In the genomic region with DNA sequence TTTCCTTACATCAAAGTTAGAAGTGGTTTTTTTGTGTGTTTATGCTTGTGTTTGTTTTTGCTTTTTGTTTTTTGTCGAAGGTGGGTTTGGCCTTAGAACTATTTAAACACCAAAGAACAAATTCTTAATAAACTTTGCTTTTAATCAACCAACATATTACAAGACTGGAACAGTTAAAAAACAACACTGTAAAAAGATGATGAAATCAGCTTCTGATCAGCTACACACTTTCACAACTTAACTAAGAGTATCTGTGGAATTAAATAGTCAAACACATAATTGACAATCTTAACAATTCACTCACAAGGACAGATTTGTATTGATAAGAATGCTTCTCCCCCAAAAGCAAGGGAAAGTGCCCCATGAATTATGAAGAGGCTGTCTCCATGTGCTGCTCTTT, we compare ENCODE assay signal across 10 cellular contexts.
"Had no signal": no experiment of that assay in that cellular context is flagged by ENCODE, and none has a peak within 500 bp of the region (broad histone marks: within the 10 kb centered on the region; RNA-seq: fewer than 3 reads in every experiment).

No MANE protein-coding gene starts in this region.

- H3K9me3 Mint-ChIP-seq: GM23338, H9, HFFc6 had no signal

- FAIRE-seq: H1 had no signal

- H3K9me3 ChIP-seq: HAP-1 had no signal

- H3K27ac ChIP-seq: GM23248 had no signal

- H3K4me2 ChIP-seq: GM23338 had no signal

- H3K9ac ChIP-seq: GM23248 had no signal

- ATAC-seq: GM23338, HCT116 had no signal

- H3K4me3 ChIP-seq: GM23248, GM23338, HAP-1 had no signal

- DNase-seq: GM23248, GOT3, H7, H9, HCEC 1CT, HFFc6 had no signal

- H3K4me3 Mint-ChIP-seq: GM23338, H9, HFFc6 had no signal

- H3K27ac Mint-ChIP-seq: GM23338, H9, HFFc6 had no signal

- H2AFZ ChIP-seq: GM23248, GM23338 had no signal

- H3K36me3 ChIP-seq: HAP-1 had no signal

- H3K4me1 ChIP-seq: HAP-1 had no signal
